Comparison of ENCODE assay signal across 1 cellular context in genomic region chr20:13784893-13785715, GRCh38.
TF ChIP-seq lines count a peak whose summit lies in the region.

ESF1 (minus strand) TSS chr20:13784919; CDS start chr20:13783140, 1,779 bp downstream.
A gene with protein sequence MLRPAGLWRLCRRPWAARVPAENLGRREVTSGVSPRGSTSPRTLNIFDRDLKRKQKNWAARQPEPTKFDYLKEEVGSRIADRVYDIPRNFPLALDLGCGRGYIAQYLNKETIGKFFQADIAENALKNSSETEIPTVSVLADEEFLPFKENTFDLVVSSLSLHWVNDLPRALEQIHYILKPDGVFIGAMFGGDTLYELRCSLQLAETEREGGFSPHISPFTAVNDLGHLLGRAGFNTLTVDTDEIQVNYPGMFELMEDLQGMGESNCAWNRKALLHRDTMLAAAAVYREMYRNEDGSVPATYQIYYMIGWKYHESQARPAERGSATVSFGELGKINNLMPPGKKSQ (plus strand): TSS chr20:13785028. CDS start chr20:13785069, 41 bp downstream.

TF ChIP-seq in A549, 52 proteins besides CTCF, POLR2A, EP300 and RAD21 (continued from another document):
- no peak for TF ChIP-seq HEYL (CRISPR knock-in tag; IDR thresholded peaks at IDR 0.05)
- TF ChIP-seq REST (IDR thresholded peaks at IDR 0.05): peak; percentile 49; the same call in 1 of the 2 replicates
- no peak for TF ChIP-seq HDAC2 (IDR thresholded peaks at IDR 0.05)
- TF ChIP-seq ESRRA (IDR thresholded peaks at IDR 0.05; ENCODE audit: borderline replicate concordance, low read length): peak; percentile 75
TF ChIP-seq in A549: peak in this region for 14.
